Comparison of ENCODE assay signal across 8 cellular contexts in genomic region chr1:42966688-42967609, GRCh38. TPM values are rescaled to one million over a fixed set of nuclear protein-coding genes. Genes with fewer than 3 reads are reported as not detected.
A peak's percentile ranks its signal among the peaks of the same experiment; 100 is the strongest.
DNase-seq lines count a peak whose midpoint lies in the region; ATAC-seq and TF ChIP-seq lines count a peak whose summit lies in the region.

No MANE protein-coding gene starts in this region.

- TF ChIP-seq CTCF in BJ (IDR thresholded peaks at IDR 0.05; ENCODE audit: insufficient read depth, low read depth, low read length), result no peak
- no peak for TF ChIP-seq CTCF in fibroblast of pulmonary artery (IDR thresholded peaks at IDR 0.05; ENCODE audit: low read length, missing control alignments)
- TF ChIP-seq CTCF in spleen (IDR thresholded peaks at IDR 0.05 in 8 of 11, conservative IDR thresholded peaks at IDR 0.05 in 3 of 11), result no peak
- TF ChIP-seq CTCF in WERI-Rb-1 (IDR thresholded peaks at IDR 0.05; ENCODE audit: low read depth, low read length), result no peak

- ATAC-seq in GM19467 (IDR thresholded peaks at IDR 0.05; ENCODE audit: unreplicated experiment) (no peak), GM21717 (IDR thresholded peaks at IDR 0.05; ENCODE audit: unreplicated experiment) (no peak)

- H3K9ac ChIP-seq in HUES48 (ENCODE audit: low read depth, low read length), result peak overlapping the region; percentile 18

- CTCF ChIA-PET in BJ (lab: Yijun Ruan, JAX), result interaction anchor here (1.0 to 1.6 kb wide), 3 partner anchors 44 to 106 kb away, joined by 3 to 9 read pairs (median 5); no protein-coding TSS in a partner anchor

- H3K27ac ChIP-seq in HUES48 (ENCODE audit: low read depth, low read length), result peak overlapping the region; percentile 96
- H3K27ac ChIP-seq in spleen, result no peak overlapping the region
- H3K27ac ChIP-seq in WERI-Rb-1, result no peak overlapping the region

- H3K4me3 ChIP-seq in BJ (ENCODE audit: low read depth, low read length) (no peak overlapping the region), HUES48 (ENCODE audit: low read depth, low read length) (no peak overlapping the region), fibroblast of pulmonary artery (replicated peaks; ENCODE audit: low read depth, low read length) (no peak overlapping the region), spleen (no peak overlapping the region), WERI-Rb-1 (ENCODE audit: low read depth, low read length) (no peak overlapping the region)

- H3K9me3 ChIP-seq in HUES48 (ENCODE audit: control insufficient read depth, insufficient read depth, low read length) (no peaks in the 10 kb centered on the region), spleen (no peaks in the 10 kb centered on the region), WERI-Rb-1 (ENCODE audit: severe bottlenecking) (no peaks in the 10 kb centered on the region)

- no peak for TF ChIP-seq POLR2A in spleen (IDR thresholded peaks at IDR 0.05)

- POLR2A ChIA-PET in BJ (lab: Charles Lee), result interaction anchor here (0.6 kb wide), 1 partner anchor 31 kb away, joined by 3 read pairs; no protein-coding TSS in a partner anchor

- DNase-seq in BJ (ENCODE audit: low read depth) (peak; percentile 87), RPMI7951 (ENCODE audit: low read depth) (peak; percentile 97), fibroblast of pulmonary artery (ENCODE audit: low read depth) (peak; percentile 71), spleen (peak; percentile 41), WERI-Rb-1 (no peak)

- WGBS in spleen, 5 donors, result 69 to 84% (median 76%) methylated on average over 10 of the region's 10 CpGs

- intact Hi-C loops in spleen (cut with DNase I; ENCODE audit: low total_unique reads), result no loop called here

- H3K36me3 ChIP-seq in BJ (ENCODE audit: control insufficient read depth, insufficient read depth, low read length) (no peaks in the 10 kb centered on the region), HUES48 (ENCODE audit: control insufficient read depth, insufficient read depth, low read length) (peaks cover 2% of the 10 kb centered on the region; the same call in 1 of the 2 replicates), spleen (no peaks in the 10 kb centered on the region), WERI-Rb-1 (no peaks in the 10 kb centered on the region)

- H3K4me1 ChIP-seq in HUES48 (ENCODE audit: control insufficient read depth, insufficient read depth, low read length), result peaks cover 26% of the 10 kb centered on the region
- H3K4me1 ChIP-seq in spleen, result peaks cover 0 to 20% (median 3%) of the 10 kb centered on the region in 6 donors

- H3K27me3 ChIP-seq in BJ (ENCODE audit: control insufficient read depth, insufficient read depth, low read length) (no peaks in the 10 kb centered on the region), HUES48 (ENCODE audit: control insufficient read depth, insufficient read depth, low read length) (no peaks in the 10 kb centered on the region), spleen (replicated peaks in 1 of 7) (peaks cover 0 to 30% (median 0%) of the 10 kb centered on the region in 7 donors), WERI-Rb-1 (ENCODE audit: insufficient read depth, low read depth, severe bottlenecking) (no peaks in the 10 kb centered on the region)

RNA-seq across cellular contexts. Expression of gene SLC2A1, which starts 8.3 kb away (rescaled TPM):
- 100 and 193 TPM in 2 replicates for polyA plus RNA-seq in BJ (2011; rRNA removed)
- polyA minus RNA-seq in BJ (2011; rRNA and poly(A)+ RNA removed), result 92.4 and 93.5 TPM in 2 replicates
- total RNA-seq in RPMI7951 (2014; rRNA removed; shearing (Covaris generic)), result 192 and 248 TPM in 2 replicates
- total RNA-seq in spleen, result 100 to 1,000 TPM in 3 of 7 donors, 10 to 100 TPM in 4; 26.2 to 142 (median 83.1) TPM
- 10 to 100 TPM; 18.3 to 31.0 (median 19.5) TPM for polyA plus RNA-seq in spleen
